Comparison of ENCODE assay signal across 9 cellular contexts in genomic region chr19:58468216-58468839, GRCh38. TPM values are rescaled to one million over a fixed set of nuclear protein-coding genes. Genes with fewer than 3 reads are reported as not detected.
DNase-seq lines count a peak whose midpoint lies in the region; ATAC-seq, FAIRE-seq and TF ChIP-seq lines count a peak whose summit lies in the region.
"Had no signal": no experiment of that assay in that cellular context is flagged by ENCODE, and none has a peak within 500 bp of the region (broad histone marks: within the 10 kb centered on the region; RNA-seq: fewer than 3 reads in every experiment).

No MANE protein-coding gene starts in this region.

- no TSS peak for BruUV-seq in Calu3 (replicated peaks; lab: Mats Ljungman, UMichigan)
- no TSS peak for BruUV-seq in GM12878 (replicated peaks; lab: Mats Ljungman, UMichigan)

- no peaks in the 10 kb centered on the region for H3K27me3 Mint-ChIP-seq in Calu3 (ENCODE audit: unreplicated experiment)

- H3F3A ChIP-seq in neural cell (ENCODE audit: insufficient read depth, low read length, poor library complexity, severe bottlenecking): no peaks in the 10 kb centered on the region

- DNase-seq in Calu3 (no peak), GM12878 (ENCODE audit: low read depth, low spot score) (no peak), NCI-H1105 treated with DMSO at 0.1 percent for 48 hours (lab: John Stamatoyannopoulos, UW) (no peak), LoVo (ENCODE audit: low spot score) (no peak), left lung (no peak)
- no peak for DNase-seq in Jurkat, Clone E6-1 (ENCODE audit: low read depth, low spot score)

- H3K9me3 ChIP-seq in GM12878 (replicated peaks; ENCODE audit: control insufficient read depth, insufficient read depth, low read length): no peaks in the 10 kb centered on the region
- H3K9me3 ChIP-seq in neural cell (ENCODE audit: low read length): no peaks in the 10 kb centered on the region
- H3K9me3 ChIP-seq in left lung: no peaks in the 10 kb centered on the region

- SMC1A ChIA-PET in GM12878 (lab: Charles Lee; ENCODE audit: uncharacterized antibody, unreplicated experiment): interaction anchor here (1.3 to 1.5 kb wide), 2 partner anchors 59 to 60 kb away, joined by 3 to 4 read pairs; partner anchors contain the start of gene ZNF584

- POLR2A ChIA-PET in GM12878 (lab: Charles Lee): no interaction called here

- no peak for FAIRE-seq in GM12878 (lab: Jason Lieb, UNC)

- peak overlapping the region; percentile 32; the same call in 1 of the 2 replicates for H3K4me2 ChIP-seq in GM12878 (ENCODE audit: control insufficient read depth, insufficient read depth)
- peak overlapping the region; percentile 1 for H3K4me2 ChIP-seq in neural cell (ENCODE audit: low read length)

- no peak for TF ChIP-seq POLR2A in GM12878 (IDR thresholded peaks at IDR 0.05; ENCODE audit: low read depth, low read length)

- CTCF ChIA-PET in Calu3 (lab: Charles Lee): no interaction called here
- CTCF ChIA-PET in GM12878 (lab: Yijun Ruan, JAX): no interaction called here

- no peak for TF ChIP-seq CTCF in Calu3 (IDR thresholded peaks at IDR 0.05; ENCODE audit: unreplicated experiment)
- TF ChIP-seq CTCF in GM12878 (IDR thresholded peaks at IDR 0.05 in 2 of 3, conservative IDR thresholded peaks at IDR 0.05 in 1 of 3; ENCODE audit: control insufficient read depth in 2 of 3, extremely low read depth in 1 of 3, insufficient read depth in 1 of 3, low read depth in 3 of 3, low read length in 3 of 3): no peak
- TF ChIP-seq CTCF in neural cell (IDR thresholded peaks at IDR 0.05; ENCODE audit: poor library complexity, severe bottlenecking): no peak
- no peak for TF ChIP-seq CTCF in left lung (IDR thresholded peaks at IDR 0.05)

- peak overlapping the region; percentile 33 for H3K4me3 ChIP-seq in Jurkat, Clone E6-1 (ENCODE audit: low read length)
- H3K4me3 ChIP-seq in GM12878 (peak overlapping the region; percentile 61; the same call in 1 of the 2 replicates), neural cell (ENCODE audit: low read length) (peak overlapping the region; percentile 97), left lung (no peak overlapping the region)

- H4K20me1 ChIP-seq in GM12878 (ENCODE audit: control insufficient read depth, insufficient read depth) (no peaks in the 10 kb centered on the region), neural cell (ENCODE audit: insufficient read depth) (no peaks in the 10 kb centered on the region)

- H3K4me1 Mint-ChIP-seq in Calu3 (ENCODE audit: low read depth, unreplicated experiment): peaks cover 14% of the 10 kb centered on the region

- H3K4me3 Mint-ChIP-seq in Calu3 (ENCODE audit: low read depth, unreplicated experiment): peak overlapping the region; percentile 80

- H3K9me2 ChIP-seq in neural cell (ENCODE audit: insufficient read depth, low read length): no peaks in the 10 kb centered on the region

- 38% methylated on average over 5 of the region's 5 CpGs for WGBS in GM12878 (ENCODE audit: insufficient coverage, insufficient replicate concordance, low lambda C conversion rate, missing lambda C conversion rate)

- H3K4me1 ChIP-seq in GM12878 (ENCODE audit: control insufficient read depth, insufficient read depth, low read length) (peaks cover 14% of the 10 kb centered on the region), left lung (peaks cover 6 to 16% of the 10 kb centered on the region in 2 donors)

- H3K9ac ChIP-seq in GM12878 (ENCODE audit: control insufficient read depth, insufficient read depth, low read length) (no peak overlapping the region), neural cell (ENCODE audit: low read length) (no peak overlapping the region)

- no peaks in the 10 kb centered on the region for H3K9me3 Mint-ChIP-seq in Calu3 (ENCODE audit: low read depth, unreplicated experiment)

- in situ Hi-C loops in GM12878 (cut with MboI): no loop called here

- H3K36me3 ChIP-seq in GM12878 (ENCODE audit: control insufficient read depth in 2 of 2, insufficient read depth in 2 of 2, low read length in 1 of 2) (peaks cover 7% of the 10 kb centered on the region in 2 experiments), neural cell (ENCODE audit: insufficient read depth, low read length) (no peaks in the 10 kb centered on the region), left lung (peaks cover 0 to 40% of the 10 kb centered on the region in 2 donors)

- H3K27ac ChIP-seq in GM12878 (ENCODE audit: control insufficient read depth, insufficient read depth): no peak overlapping the region
- H3K27ac ChIP-seq in neural cell (ENCODE audit: low read length): no peak overlapping the region
- no peak overlapping the region for H3K27ac ChIP-seq in left lung
- H3K27ac ChIP-seq: SK-N-MC had no signal

- RAD21 ChIA-PET in GM12878 (lab: Charles Lee; ENCODE audit: unreplicated experiment): no interaction called here

- TF ChIP-seq EP300 in GM12878 (IDR thresholded peaks at IDR 0.05; ENCODE audit: borderline replicate concordance in 1 of 2, control insufficient read depth in 1 of 2, low read depth in 2 of 2, low read length in 2 of 2) (no peak), neural cell (conservative IDR thresholded peaks at IDR 0.05; ENCODE audit: poor library complexity, severe bottlenecking) (no peak)

- peaks cover 17% of the 10 kb centered on the region for H3K79me2 ChIP-seq in GM12878 (ENCODE audit: control insufficient read depth, insufficient read depth, low read length)
- peaks cover 10% of the 10 kb centered on the region for H3K79me2 ChIP-seq in neural cell (replicated peaks; ENCODE audit: insufficient read depth, low read length)

- ATAC-seq in GM12878 (no peak), GM21423 (IDR thresholded peaks at IDR 0.05; ENCODE audit: unreplicated experiment) (no peak), left lung (no peak)

- TF ChIP-seq RAD21 in GM12878 (IDR thresholded peaks at IDR 0.05; ENCODE audit: insufficient read depth, low read depth, low read length) (no peak), neural cell (conservative IDR thresholded peaks at IDR 0.05) (no peak)

- H3K36me3 Mint-ChIP-seq in Calu3 (ENCODE audit: insufficient read depth, unreplicated experiment): peaks cover 50% of the 10 kb centered on the region

- H2AFZ ChIP-seq in GM12878 (ENCODE audit: control insufficient read depth, low read depth, low read length) (no peak overlapping the region), neural cell (ENCODE audit: low read depth, low read length) (no peak overlapping the region)

- H3K27ac Mint-ChIP-seq in Calu3 (ENCODE audit: unreplicated experiment): peak overlapping the region; percentile 38

- H3K27me3 ChIP-seq in GM12878 (replicated peaks in 1 of 2; ENCODE audit: control insufficient read depth in 2 of 2, insufficient read depth in 2 of 2, low read length in 1 of 2) (no peaks in the 10 kb centered on the region), neural cell (ENCODE audit: insufficient read depth, low read depth, low read length) (no peaks in the 10 kb centered on the region), left lung (no peaks in the 10 kb centered on the region)

- intact Hi-C loops in Calu3 (cut with micrococcal nuclease; ENCODE audit: unreplicated experiment): no loop called here
- intact Hi-C loops in GM12878 (cut with micrococcal nuclease; ENCODE audit: unreplicated experiment): loop anchor here (5.0 kb wide), 2 partner anchors 61 to 141 kb away; partner anchors contain the start of genes ZNF584 and ZSCAN22
- intact Hi-C loops in left lung (cut with DNase I): no loop called here

RNA-seq across cellular contexts. Expression of gene ZNF324, which starts 1.4 kb away (rescaled TPM):
- 16.9 and 18.2 TPM in 2 replicates for total RNA-seq in Calu3 (2022)
- polyA plus RNA-seq in Jurkat, Clone E6-1 (2012; ENCODE audit: insufficient read depth, insufficient read length): 5.7 TPM
- 35.9 and 44.8 TPM in 2 replicates for total RNA-seq in GM12878 (2013; cell fraction: nucleolus; rRNA removed)
- total RNA-seq in GM12878 (2014; rRNA removed): 10.6 and 13.9 TPM in 2 replicates
- 5.0 and 5.9 TPM in 2 replicates for total RNA-seq in GM12878 (2014; rRNA removed; fragmentation: Illumina TruSeq; extraction: Trizol)
- total RNA-seq in GM12878 (2021): 12.1 and 12.9 TPM in 2 replicates
- 3.3 TPM for polyA plus RNA-seq in GM12878 (2011; ENCODE audit: low read depth)
- polyA plus RNA-seq in GM12878 (2011; rRNA removed): 2.8 and 5.7 TPM in 2 replicates
- 6.7 and 10.0 TPM in 2 replicates for polyA plus RNA-seq in GM12878 (2011; cell fraction: cytosol; rRNA removed)
- 11.2 and 13.9 TPM in 2 replicates for polyA plus RNA-seq in GM12878 (2011; cell fraction: nucleus; rRNA removed)
- 7.0 and 7.3 TPM in 2 replicates for polyA plus RNA-seq in GM12878 (2012)
- 3.1 and 3.5 TPM in 2 replicates for polyA plus RNA-seq in GM12878 (2014; fragmentation: Illumina TruSeq; extraction: Trizol)
- 1 to 10 TPM in 1 of 2 experiments, under 1 TPM in 1; 0.71 to 2.1 TPM for polyA plus RNA-seq in GM12878 (2014; fragmentation: Nextera tagmentation; extraction: Ambion mirVana)
- polyA plus RNA-seq in GM12878 (2014; rRNA removed): 8.1 and 9.5 TPM in 2 replicates
- polyA plus RNA-seq in GM12878 (2016; fragmentation: Nextera tagmentation; extraction: Ambion mirVana): 1 to 10 TPM; 8.5 to 9.0 TPM
- polyA minus RNA-seq in GM12878 (2011; rRNA and poly(A)+ RNA removed): 9.7 and 19.5 TPM in 2 replicates
- polyA minus RNA-seq in GM12878 (2011; cell fraction: cytosol; rRNA and poly(A)+ RNA removed): 4.1 and 5.9 TPM in 2 replicates
- polyA minus RNA-seq in GM12878 (2011; cell fraction: nucleus; rRNA and poly(A)+ RNA removed): 19.2 and 29.2 TPM in 2 replicates
- 12.5 and 19.5 TPM in 2 replicates for polyA plus RNA-seq in neural cell
- 47.1 and 53.1 TPM in 2 replicates for polyA minus RNA-seq in neural cell
- total RNA-seq in left lung: 1 to 10 TPM; 7.1 to 9.5 TPM

RNA-seq across cellular contexts. Expression of gene ZNF446, which starts 7.8 kb away (rescaled TPM):
- total RNA-seq in Calu3 (2022): 12.7 and 13.9 TPM in 2 replicates
- polyA plus RNA-seq in Jurkat, Clone E6-1 (2012; ENCODE audit: insufficient read depth, insufficient read length): 10.8 TPM
- 13.0 and 16.4 TPM in 2 replicates for total RNA-seq in GM12878 (2013; cell fraction: nucleolus; rRNA removed)
- 6.5 and 6.9 TPM in 2 replicates for total RNA-seq in GM12878 (2014; rRNA removed)
- total RNA-seq in GM12878 (2014; rRNA removed; fragmentation: Illumina TruSeq; extraction: Trizol): 2.3 and 2.5 TPM in 2 replicates
- total RNA-seq in GM12878 (2021): 5.6 and 6.0 TPM in 2 replicates
- 2.3 TPM for polyA plus RNA-seq in GM12878 (2011; ENCODE audit: low read depth)
- 1.1 and 3.5 TPM in 2 replicates for polyA plus RNA-seq in GM12878 (2011; rRNA removed)
- polyA plus RNA-seq in GM12878 (2011; cell fraction: cytosol; rRNA removed): 4.5 and 7.9 TPM in 2 replicates
- polyA plus RNA-seq in GM12878 (2011; cell fraction: nucleus; rRNA removed): 15.2 and 15.6 TPM in 2 replicates
- 7.6 and 8.0 TPM in 2 replicates for polyA plus RNA-seq in GM12878 (2012)
- 0.63 and 1.6 TPM in 2 replicates for polyA plus RNA-seq in GM12878 (2014; fragmentation: Illumina TruSeq; extraction: Trizol)
- under 1 TPM; 0.14 to 0.49 TPM for polyA plus RNA-seq in GM12878 (2014; fragmentation: Nextera tagmentation; extraction: Ambion mirVana)
- 5.3 and 5.8 TPM in 2 replicates for polyA plus RNA-seq in GM12878 (2014; rRNA removed)
- polyA plus RNA-seq in GM12878 (2016; fragmentation: Nextera tagmentation; extraction: Ambion mirVana): 1 to 10 TPM; 4.7 to 5.7 TPM
- 3.6 and 6.9 TPM in 2 replicates for polyA minus RNA-seq in GM12878 (2011; rRNA and poly(A)+ RNA removed)
- 3.8 and 4.0 TPM in 2 replicates for polyA minus RNA-seq in GM12878 (2011; cell fraction: cytosol; rRNA and poly(A)+ RNA removed)
- polyA minus RNA-seq in GM12878 (2011; cell fraction: nucleus; rRNA and poly(A)+ RNA removed): 7.7 and 11.0 TPM in 2 replicates
- 18.2 and 25.9 TPM in 2 replicates for polyA plus RNA-seq in neural cell
- polyA minus RNA-seq in neural cell: 19.9 and 23.1 TPM in 2 replicates
- total RNA-seq in left lung: 1 to 10 TPM; 6.2 to 6.6 TPM

RNA-seq across cellular contexts. Expression of gene ZNF324B, which starts 16.9 kb away (rescaled TPM):
- total RNA-seq in Calu3 (2022) (12.0 and 13.7 TPM in 2 replicates), GM12878 (2014; rRNA removed) (7.9 and 8.8 TPM in 2 replicates), GM12878 (2014; rRNA removed; fragmentation: Illumina TruSeq; extraction: Trizol) (5.3 and 5.9 TPM in 2 replicates), GM12878 (2021) (9.3 and 12.8 TPM in 2 replicates), left lung (1 to 10 TPM; 5.2 to 7.0 TPM)
- 8.6 TPM for polyA plus RNA-seq in Jurkat, Clone E6-1 (2012; ENCODE audit: insufficient read depth, insufficient read length)
- 23.8 and 27.7 TPM in 2 replicates for total RNA-seq in GM12878 (2013; cell fraction: nucleolus; rRNA removed)
- polyA plus RNA-seq in GM12878 (2011; ENCODE audit: low read depth): 1.4 TPM
- polyA plus RNA-seq in GM12878 (2011; rRNA removed) (1.9 and 3.3 TPM in 2 replicates), GM12878 (2014; fragmentation: Illumina TruSeq; extraction: Trizol) (3.0 and 4.2 TPM in 2 replicates), GM12878 (2014; fragmentation: Nextera tagmentation; extraction: Ambion mirVana) (under 1 TPM; 0.11 to 0.29 TPM), GM12878 (2014; rRNA removed) (7.6 and 8.4 TPM in 2 replicates), GM12878 (2016; fragmentation: Nextera tagmentation; extraction: Ambion mirVana) (1 to 10 TPM; 3.5 to 4.4 TPM), neural cell (7.8 and 10.4 TPM in 2 replicates)
- 3.7 and 5.2 TPM in 2 replicates for polyA plus RNA-seq in GM12878 (2011; cell fraction: cytosol; rRNA removed)
- polyA plus RNA-seq in GM12878 (2011; cell fraction: nucleus; rRNA removed): 5.2 and 7.0 TPM in 2 replicates
- polyA plus RNA-seq in GM12878 (2012): 3.4 and 4.2 TPM in 2 replicates
- polyA minus RNA-seq in GM12878 (2011; rRNA and poly(A)+ RNA removed): 4.8 and 13.2 TPM in 2 replicates
- 4.1 and 4.4 TPM in 2 replicates for polyA minus RNA-seq in GM12878 (2011; cell fraction: cytosol; rRNA and poly(A)+ RNA removed)
- polyA minus RNA-seq in GM12878 (2011; cell fraction: nucleus; rRNA and poly(A)+ RNA removed): 4.1 and 9.5 TPM in 2 replicates
- polyA minus RNA-seq in neural cell: 28.4 and 30.9 TPM in 2 replicates

RNA-seq across cellular contexts. Expression of gene ZNF132, which starts 28.4 kb away (rescaled TPM):
- total RNA-seq in Calu3 (2022) (not detected in 2 replicates), GM12878 (2014; rRNA removed) (3.5 and 4.0 TPM in 2 replicates), GM12878 (2014; rRNA removed; fragmentation: Illumina TruSeq; extraction: Trizol) (3.3 and 3.5 TPM in 2 replicates), GM12878 (2021) (2.7 and 3.4 TPM in 2 replicates), left lung (1 to 10 TPM; 6.2 to 7.1 TPM)
- not detected for polyA plus RNA-seq in Jurkat, Clone E6-1 (2012; ENCODE audit: insufficient read depth, insufficient read length)
- 8.4 and 8.7 TPM in 2 replicates for total RNA-seq in GM12878 (2013; cell fraction: nucleolus; rRNA removed)
- 1.3 TPM for polyA plus RNA-seq in GM12878 (2011; ENCODE audit: low read depth)
- polyA plus RNA-seq in GM12878 (2011; rRNA removed) (0.68 and 0.81 TPM in 2 replicates), GM12878 (2014; fragmentation: Illumina TruSeq; extraction: Trizol) (2.0 and 2.2 TPM in 2 replicates), GM12878 (2014; fragmentation: Nextera tagmentation; extraction: Ambion mirVana) (under 1 TPM; 0.56 to 0.73 TPM), GM12878 (2014; rRNA removed) (1.4 and 1.9 TPM in 2 replicates), GM12878 (2016; fragmentation: Nextera tagmentation; extraction: Ambion mirVana) (1 to 10 TPM; 2.4 to 3.0 TPM), neural cell (0.77 and 1.0 TPM in 2 replicates)
- 0.40 and 0.42 TPM in 2 replicates for polyA plus RNA-seq in GM12878 (2011; cell fraction: cytosol; rRNA removed)
- 1.2 and 1.8 TPM in 2 replicates for polyA plus RNA-seq in GM12878 (2011; cell fraction: nucleus; rRNA removed)
- 0.69 and 2.1 TPM in 2 replicates for polyA plus RNA-seq in GM12878 (2012)
- polyA minus RNA-seq in GM12878 (2011; rRNA and poly(A)+ RNA removed): 3.7 and 4.0 TPM in 2 replicates
- 0.62 TPM in 1 of 2 replicates, not detected in the other for polyA minus RNA-seq in GM12878 (2011; cell fraction: cytosol; rRNA and poly(A)+ RNA removed)
- polyA minus RNA-seq in GM12878 (2011; cell fraction: nucleus; rRNA and poly(A)+ RNA removed): 3.5 TPM in 2 replicates
- polyA minus RNA-seq in neural cell: 14.1 and 15.6 TPM in 2 replicates

RNA-seq across cellular contexts. Expression of gene SLC27A5, which starts 43.5 kb away (rescaled TPM):
- 3.7 and 5.8 TPM in 2 replicates for total RNA-seq in Calu3 (2022)
- 32.6 TPM for polyA plus RNA-seq in Jurkat, Clone E6-1 (2012; ENCODE audit: insufficient read depth, insufficient read length)
- 20.5 and 26.7 TPM in 2 replicates for total RNA-seq in GM12878 (2013; cell fraction: nucleolus; rRNA removed)
- total RNA-seq in GM12878 (2014; rRNA removed): 48.4 and 57.2 TPM in 2 replicates
- total RNA-seq in GM12878 (2014; rRNA removed; fragmentation: Illumina TruSeq; extraction: Trizol): 25.7 and 26.8 TPM in 2 replicates
- total RNA-seq in GM12878 (2021): 31.2 and 31.5 TPM in 2 replicates
- polyA plus RNA-seq in GM12878 (2011; ENCODE audit: low read depth): 28.8 TPM
- polyA plus RNA-seq in GM12878 (2011; rRNA removed): 13.7 and 32.0 TPM in 2 replicates
- 64.9 and 72.7 TPM in 2 replicates for polyA plus RNA-seq in GM12878 (2011; cell fraction: cytosol; rRNA removed)
- 30.2 and 38.4 TPM in 2 replicates for polyA plus RNA-seq in GM12878 (2011; cell fraction: nucleus; rRNA removed)
- 36.9 and 38.7 TPM in 2 replicates for polyA plus RNA-seq in GM12878 (2012)
- polyA plus RNA-seq in GM12878 (2014; fragmentation: Illumina TruSeq; extraction: Trizol): 5.7 and 21.2 TPM in 2 replicates
- 100 to 1,000 TPM; 113 to 127 TPM for polyA plus RNA-seq in GM12878 (2014; fragmentation: Nextera tagmentation; extraction: Ambion mirVana)
- polyA plus RNA-seq in GM12878 (2014; rRNA removed): 55.7 and 62.9 TPM in 2 replicates
- 10 to 100 TPM; 25.8 to 28.6 TPM for polyA plus RNA-seq in GM12878 (2016; fragmentation: Nextera tagmentation; extraction: Ambion mirVana)
- 26.4 and 33.4 TPM in 2 replicates for polyA minus RNA-seq in GM12878 (2011; rRNA and poly(A)+ RNA removed)
- 7.6 and 12.6 TPM in 2 replicates for polyA minus RNA-seq in GM12878 (2011; cell fraction: cytosol; rRNA and poly(A)+ RNA removed)
- polyA minus RNA-seq in GM12878 (2011; cell fraction: nucleus; rRNA and poly(A)+ RNA removed): 13.8 and 24.1 TPM in 2 replicates
- polyA plus RNA-seq in neural cell: 14.9 and 19.7 TPM in 2 replicates
- polyA minus RNA-seq in neural cell: 3.4 and 5.6 TPM in 2 replicates
- 10 to 100 TPM in 1 of 2 donors, 1 to 10 TPM in 1; 6.2 to 11.8 TPM for total RNA-seq in left lung

Comparison
In these comparisons a context has a peak if more than half of its experiments do, and no peak if none do; other contexts are left out.
1. H3K4me3 ChIP-seq: peak in Jurkat, Clone E6-1 (single experiment), GM12878 (single experiment) and neural cell (single experiment); none in left lung (0 of 2).